10 cellular contexts compared by ENCODE assay signal in the genomic region with DNA sequence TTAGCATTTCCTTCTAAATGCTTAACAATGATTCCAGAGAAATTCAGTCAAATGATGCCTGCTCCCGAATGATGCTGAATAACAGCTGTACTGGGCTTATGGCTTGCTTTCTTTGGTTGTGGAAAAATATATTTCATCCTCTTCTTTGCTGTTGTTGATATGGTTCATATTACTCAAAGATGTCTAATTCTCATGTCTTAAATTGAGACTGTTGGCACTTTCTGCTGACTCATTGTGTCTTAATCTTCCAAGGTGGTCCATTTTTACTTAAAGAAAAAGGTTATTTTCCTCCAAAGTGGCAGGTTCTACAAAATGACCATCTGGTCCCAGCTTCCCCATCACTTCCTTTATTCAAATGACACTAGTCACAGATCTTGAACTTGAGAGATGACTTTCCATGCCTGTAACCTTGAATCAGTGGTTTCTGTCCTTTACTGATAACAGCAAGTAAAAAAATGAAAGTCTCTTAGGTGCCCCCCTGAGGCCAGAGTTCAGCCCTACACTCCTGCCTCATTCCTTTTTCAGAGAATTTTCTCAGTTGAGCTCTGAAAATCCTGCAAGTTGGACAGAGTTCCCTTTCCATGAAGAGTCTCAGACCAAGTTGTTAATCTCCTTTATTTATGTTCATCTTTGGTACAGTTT. TPM values are rescaled to one million over a fixed set of nuclear protein-coding genes. Genes with fewer than 3 reads are reported as not detected.
DNase-seq lines count a peak whose midpoint lies in the region; ATAC-seq and TF ChIP-seq lines count a peak whose summit lies in the region.
"Had no signal": no experiment of that assay in that cellular context is flagged by ENCODE, and none has a peak within 500 bp of the region (broad histone marks: within the 10 kb centered on the region; RNA-seq: fewer than 3 reads in every experiment).

No MANE protein-coding gene starts in this region.

- no peak overlapping the region for H3K27ac Mint-ChIP-seq in CD8-positive, alpha-beta T cell
- H3K27ac Mint-ChIP-seq: activated B cell treated with CpG ODN at 0.5 μM for 24 hours had no signal

- no peaks in the 10 kb centered on the region for H3K9me2 ChIP-seq in OCI-LY7 (ENCODE audit: insufficient read depth, low read length)

- H3K4me3 ChIP-seq in HFF-Myc (replicated peaks; ENCODE audit: low read depth, low read length) (no peak overlapping the region), OCI-LY7 (ENCODE audit: low read depth, low read length, poor library complexity, severe bottlenecking) (no peak overlapping the region), fibroblast of lung (replicated peaks in 1 of 4; ENCODE audit: control extremely low read depth in 1 of 4, insufficient read depth in 1 of 4, low read depth in 3 of 4, low read length in 4 of 4) (no peak overlapping the region)
- H3K4me3 ChIP-seq in CD8-positive, alpha-beta T cell (ENCODE audit: low read depth, low read length) = no peak overlapping the region

- TF ChIP-seq CTCF in HFF-Myc (IDR thresholded peaks at IDR 0.05; ENCODE audit: low read depth, low read length, missing control alignments) (peak; percentile 36), OCI-LY7 (conservative IDR thresholded peaks at IDR 0.05; ENCODE audit: low read length) (peak; percentile 64), fibroblast of lung (conservative IDR thresholded peaks at IDR 0.05 in 1 of 2, IDR thresholded peaks at IDR 0.05 in 1 of 2; ENCODE audit: low read depth in 1 of 2, low read length in 2 of 2) (peak; percentile 13 to 36)
- TF ChIP-seq CTCF in CD8-positive, alpha-beta T cell (IDR thresholded peaks at IDR 0.05) = no peak

- H3K36me3 ChIP-seq in OCI-LY7 (ENCODE audit: insufficient read depth, low read length) (no peaks in the 10 kb centered on the region), fibroblast of lung (ENCODE audit: control insufficient read depth, insufficient read depth, low read length) (no peaks in the 10 kb centered on the region)
- no peaks in the 10 kb centered on the region for H3K36me3 ChIP-seq in CD8-positive, alpha-beta T cell (ENCODE audit: insufficient read depth, low read length)

- peaks cover 23% of the 10 kb centered on the region for H3K27me3 Mint-ChIP-seq in CD8-positive, alpha-beta T cell (ENCODE audit: low read depth)

- no TSS peak for BruUV-seq in OCI-LY7 (replicated peaks; lab: Mats Ljungman, UMichigan)

- H3K9ac ChIP-seq in fibroblast of lung (ENCODE audit: insufficient read depth, low read length) = no peak overlapping the region

- POLR2A ChIA-PET in OCI-LY7 (lab: Charles Lee) = interaction anchor here (1.2 kb wide), 1 partner anchor 12 kb away, joined by 3 read pairs; no protein-coding TSS in a partner anchor
- POLR2A ChIA-PET in CD8-positive, alpha-beta T cell (lab: Charles Lee) = interaction anchor here (1.0 kb wide), 1 partner anchor 23 kb away, joined by 3 read pairs; no protein-coding TSS in a partner anchor

- H3K4me1 ChIP-seq in OCI-LY7 (ENCODE audit: insufficient read depth, low read length, poor library complexity, severe bottlenecking) (no peaks in the 10 kb centered on the region), fibroblast of lung (ENCODE audit: control insufficient read depth, extremely low read depth, insufficient read depth, low read length) (no peaks in the 10 kb centered on the region)
- no peaks in the 10 kb centered on the region for H3K4me1 ChIP-seq in CD8-positive, alpha-beta T cell (ENCODE audit: insufficient read depth, low read length)

- H3K79me2 ChIP-seq in OCI-LY7 (ENCODE audit: insufficient read depth, low read depth, low read length) (no peaks in the 10 kb centered on the region), fibroblast of lung (ENCODE audit: control insufficient read depth, insufficient read depth, low read length) (no peaks in the 10 kb centered on the region)

- intact Hi-C loops in OCI-LY7 (cut with micrococcal nuclease; ENCODE audit: unreplicated experiment) (loop anchor here (10.0 kb wide), 1 partner anchor 251 kb away; no protein-coding TSS in a partner anchor), Right ventricle myocardium inferior (cut with DNase I) (no loop called here)
- intact Hi-C loops in CD8-positive, alpha-beta T cell (cut with DNase I, micrococcal nuclease) = no loop called here

- H3K27me3 ChIP-seq in fibroblast of lung (ENCODE audit: control insufficient read depth, insufficient read depth, low read length) = no peaks in the 10 kb centered on the region
- no peaks in the 10 kb centered on the region for H3K27me3 ChIP-seq in CD8-positive, alpha-beta T cell (ENCODE audit: insufficient read depth, low read length)

- H4K20me1 ChIP-seq in OCI-LY7 (ENCODE audit: insufficient read depth, low read length) (no peaks in the 10 kb centered on the region), fibroblast of lung (ENCODE audit: control insufficient read depth, extremely low read depth, insufficient read depth, low read length) (no peaks in the 10 kb centered on the region)

- H3K27ac ChIP-seq in OCI-LY7 (ENCODE audit: low read depth, low read length, poor library complexity, severe bottlenecking) (no peak overlapping the region), fibroblast of lung (ENCODE audit: insufficient read depth, low read length) (no peak overlapping the region)
- H3K27ac ChIP-seq in CD8-positive, alpha-beta T cell (ENCODE audit: low read depth, low read length) = no peak overlapping the region

- ATAC-seq in HG03432 (IDR thresholded peaks at IDR 0.05; ENCODE audit: unreplicated experiment) = no peak
- ATAC-seq in CD8-positive, alpha-beta T cell = no peak
- no peak for ATAC-seq in Right ventricle myocardium inferior

- H3K4me2 ChIP-seq in OCI-LY7 (ENCODE audit: low read length) (no peak overlapping the region), fibroblast of lung (ENCODE audit: extremely low read depth, insufficient read depth, low read length) (no peak overlapping the region)

- no peak overlapping the region for H3K4me3 Mint-ChIP-seq in CD8-positive, alpha-beta T cell
- H3K4me3 Mint-ChIP-seq: activated B cell treated with CpG ODN at 0.5 μM for 24 hours had no signal

- peaks cover 3% of the 10 kb centered on the region for H3K9me3 Mint-ChIP-seq in CD8-positive, alpha-beta T cell
- H3K9me3 Mint-ChIP-seq: activated B cell treated with CpG ODN at 0.5 μM for 24 hours had no signal

- H3K4me1 Mint-ChIP-seq in CD8-positive, alpha-beta T cell (ENCODE audit: low read depth) = no peaks in the 10 kb centered on the region
- H3K4me1 Mint-ChIP-seq: activated B cell treated with CpG ODN at 0.5 μM for 24 hours had no signal

- DNase-seq in Caki2 (ENCODE audit: low read depth) (peak; percentile 42), HFF-Myc (ENCODE audit: extremely low read depth, low read depth) (no peak), OCI-LY7 (ENCODE audit: low spot score) (peak; percentile 5), fibroblast of lung (ENCODE audit: low read depth in 2 of 2) (peak in 1 of 2 donors; percentile 19), COLO668 (lab: John Stamatoyannopoulos, UW; ENCODE audit: unreplicated experiment) (no peak), Right ventricle myocardium inferior (ENCODE audit: missing footprints) (no peak)
- no peak for DNase-seq in CD8-positive, alpha-beta T cell
- DNase-seq: activated B cell treated with CpG ODN at 0.5 μM for 24 hours had no signal

- CTCF ChIA-PET in OCI-LY7 (lab: Charles Lee; ENCODE audit: unreplicated experiment) = no interaction called here
- CTCF ChIA-PET in CD8-positive, alpha-beta T cell (lab: Charles Lee) = no interaction called here

- no peaks in the 10 kb centered on the region for H3K9me3 ChIP-seq in OCI-LY7 (ENCODE audit: low read length)
- H3K9me3 ChIP-seq in fibroblast of lung (ENCODE audit: control insufficient read depth, insufficient read depth, low read depth, low read length) = no peaks in the 10 kb centered on the region
- H3K9me3 ChIP-seq in CD8-positive, alpha-beta T cell (ENCODE audit: low read length) = no peaks in the 10 kb centered on the region

- H3K36me3 Mint-ChIP-seq in CD8-positive, alpha-beta T cell = no peaks in the 10 kb centered on the region

- in situ Hi-C loops in Caki2 (cut with HindIII; ENCODE audit: low pct_unique_long_range_greater_than_20kb, low sequenced_read_pairs) = no loop called here

- no peak overlapping the region for H2AFZ ChIP-seq in OCI-LY7 (ENCODE audit: low read length)
- H2AFZ ChIP-seq in fibroblast of lung (ENCODE audit: low read length) = no peak overlapping the region

RNA-seq across cellular contexts. Expression of a gene that starts 6.9 kb away (rescaled TPM):
- total RNA-seq in Caki2 (2014; rRNA removed; shearing (Covaris generic); ENCODE audit: low replicate concordance) = 2.6 and 3.2 TPM in 2 replicates
- not detected in 2 replicates for total RNA-seq in OCI-LY7 (2014; rRNA removed; shearing (Covaris generic))
- not detected in 2 replicates for total RNA-seq in OCI-LY7 (2022)
- total RNA-seq in fibroblast of lung = 1.5 and 4.5 TPM in 2 replicates
- polyA plus RNA-seq in fibroblast of lung = 7.2 and 8.2 TPM in 2 replicates
- 3.3 and 3.9 TPM in 2 replicates for polyA plus RNA-seq in fibroblast of lung (2012)
- 0.19 and 3.6 TPM in 2 replicates for polyA minus RNA-seq in fibroblast of lung (ENCODE audit: low replicate concordance)
- not detected for total RNA-seq in CD8-positive, alpha-beta T cell
- not detected for total RNA-seq in Right ventricle myocardium inferior
- total RNA-seq: activated B cell treated with CpG ODN at 0.5 μM for 24 hours, pulmonary artery endothelial cell had no signal

Comparison
In these comparisons a context has a peak if more than half of its experiments do, and no peak if none do; other contexts are left out.
1. DNase-seq: peak in Caki2 (single experiment) and OCI-LY7 (single experiment); none in HFF-Myc (single experiment), CD8-positive, alpha-beta T cell (0 of 7), COLO668 (single experiment) and Right ventricle myocardium inferior (single experiment).